Comparison of ENCODE assay signal across 18 cellular contexts in the genomic region with DNA sequence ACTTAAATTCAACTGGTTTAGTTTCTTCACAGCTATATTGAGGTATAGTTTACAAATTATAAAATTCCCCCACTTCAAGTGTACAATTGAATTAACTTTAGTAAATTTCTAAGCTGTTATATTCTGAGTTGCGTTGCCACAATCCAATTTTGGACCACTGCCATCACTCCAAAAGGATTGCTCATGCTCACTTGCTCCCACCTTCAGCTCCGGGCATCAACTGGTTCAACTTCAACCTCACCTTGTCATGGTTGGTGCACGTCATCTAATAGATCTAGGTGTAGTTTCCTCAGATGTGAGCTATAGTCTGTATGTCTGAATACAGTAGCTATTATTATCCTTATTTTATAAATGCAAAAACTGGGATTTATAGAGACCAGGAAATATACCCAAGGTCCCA.
A peak's percentile ranks its signal among the peaks of the same experiment; 100 is the strongest.
DNase-seq lines count a peak whose midpoint lies in the region; ATAC-seq, FAIRE-seq and TF ChIP-seq lines count a peak whose summit lies in the region.
"Had no signal": no experiment of that assay in that cellular context is flagged by ENCODE, and none has a peak within 500 bp of the region (broad histone marks: within the 10 kb centered on the region; RNA-seq: fewer than 3 reads in every experiment).

No MANE protein-coding gene starts in this region.

- H3K4me1 Mint-ChIP-seq in Calu3 (ENCODE audit: low read depth, unreplicated experiment), result no peaks in the 10 kb centered on the region
- H3K4me1 Mint-ChIP-seq: CD4-positive, alpha-beta memory T cell had no signal

- no peaks in the 10 kb centered on the region for H3K36me3 Mint-ChIP-seq in Calu3 (ENCODE audit: insufficient read depth, unreplicated experiment)
- H3K36me3 Mint-ChIP-seq: CD4-positive, alpha-beta memory T cell had no signal

- H3K4me3 ChIP-seq in osteoblast (ENCODE audit: insufficient read depth, low read length) (no peak overlapping the region), pancreas (no peak overlapping the region)

- WGBS in pancreas, 2 donors, result 81 to 84% methylated on average over 3 of the region's 3 CpGs

- no peaks in the 10 kb centered on the region for H3K79me2 ChIP-seq in osteoblast (ENCODE audit: insufficient read depth, low read length)

- CTCF ChIA-PET in Calu3 (lab: Charles Lee), result no interaction called here

- H3K9me3 Mint-ChIP-seq in Calu3 (ENCODE audit: low read depth, unreplicated experiment), result no peaks in the 10 kb centered on the region
- H3K9me3 Mint-ChIP-seq: H9 had no signal

- no peak for FAIRE-seq in pancreas (lab: Jason Lieb, UNC)
- FAIRE-seq: GM12892 had no signal

- H3K4me3 Mint-ChIP-seq in Calu3 (ENCODE audit: low read depth, unreplicated experiment), result no peak overlapping the region
- H3K4me3 Mint-ChIP-seq: CD4-positive, alpha-beta memory T cell; H9 had no signal

- H3K27ac Mint-ChIP-seq in Calu3 (ENCODE audit: unreplicated experiment), result no peak overlapping the region
- H3K27ac Mint-ChIP-seq: CD4-positive, alpha-beta memory T cell; H9 had no signal

- intact Hi-C loops in Calu3 (cut with micrococcal nuclease; ENCODE audit: unreplicated experiment) (no loop called here), pancreas (cut with DNase I) (no loop called here)

- H3K36me3 ChIP-seq in osteoblast (ENCODE audit: insufficient read depth, low read length) (no peaks in the 10 kb centered on the region), pancreas (no peaks in the 10 kb centered on the region)

- peaks cover 38% of the 10 kb centered on the region for H3K27me3 Mint-ChIP-seq in Calu3 (ENCODE audit: unreplicated experiment)
- H3K27me3 Mint-ChIP-seq: CD4-positive, alpha-beta memory T cell had no signal

- ATAC-seq in foreskin keratinocyte (peak; percentile 44), HG02571 (IDR thresholded peaks at IDR 0.05; ENCODE audit: unreplicated experiment) (no peak), pancreas (no peak), HG03280 (IDR thresholded peaks at IDR 0.05; ENCODE audit: unreplicated experiment) (no peak)

- peak overlapping the region; percentile 21 for H3K4me2 ChIP-seq in osteoblast (ENCODE audit: insufficient read depth, low read length)

- DNase-seq in NCI-H82 (lab: John Stamatoyannopoulos, UW) (peak; percentile 31), NCI-H82 treated with DMSO at 0.1 percent for 48 hours (lab: John Stamatoyannopoulos, UW; ENCODE audit: unreplicated experiment) (no peak), Calu3 (peak; percentile 19), foreskin keratinocyte (no peak), osteoblast (ENCODE audit: insufficient read length, low spot score, missing footprints) (no peak), pancreas (no peak)
- DNase-seq: ACHN; CD4-positive, alpha-beta memory T cell; DMS153; DMS79 treated with DMSO at 0.1 percent for 48 hours; GDM1; GOT3; H9 had no signal

- TF ChIP-seq CTCF in Calu3 (IDR thresholded peaks at IDR 0.05; ENCODE audit: unreplicated experiment) (no peak), foreskin keratinocyte (conservative IDR thresholded peaks at IDR 0.05) (no peak), osteoblast (IDR thresholded peaks at IDR 0.05; ENCODE audit: extremely low read depth, low read depth, low read length) (no peak), pancreas (IDR thresholded peaks at IDR 0.05) (no peak)

- BruUV-seq in Calu3 (replicated peaks; lab: Mats Ljungman, UMichigan), result no TSS peak

- no peak overlapping the region for H2AFZ ChIP-seq in osteoblast (ENCODE audit: low read length)

- H3K4me1 ChIP-seq in foreskin keratinocyte (no peaks in the 10 kb centered on the region), osteoblast (ENCODE audit: insufficient read depth, low read length) (no peaks in the 10 kb centered on the region), pancreas (no peaks in the 10 kb centered on the region)

- no peaks in the 10 kb centered on the region for H4K20me1 ChIP-seq in osteoblast (ENCODE audit: insufficient read depth, low read length)

- H3K9me3 ChIP-seq in osteoblast (ENCODE audit: low read depth, low read length), result no peaks in the 10 kb centered on the region
- no peaks in the 10 kb centered on the region for H3K9me3 ChIP-seq in pancreas

- H3K27me3 ChIP-seq in foreskin keratinocyte, result peaks cover 13% of the 10 kb centered on the region
- no peaks in the 10 kb centered on the region for H3K27me3 ChIP-seq in osteoblast (ENCODE audit: insufficient read depth, low read length)
- H3K27me3 ChIP-seq in pancreas, result no peaks in the 10 kb centered on the region

- no peak overlapping the region for H3K27ac ChIP-seq in foreskin keratinocyte
- no peak overlapping the region for H3K27ac ChIP-seq in osteoblast (ENCODE audit: low read depth, low read length)
- no peak overlapping the region for H3K27ac ChIP-seq in pancreas
- H3K27ac ChIP-seq: 22Rv1, C4-2B had no signal

Comparison
In these comparisons a context has a peak if more than half of its experiments do, and no peak if none do; other contexts are left out.
1. DNase-seq: peak in NCI-H82 (single experiment) and Calu3 (single experiment); none in NCI-H82 treated with DMSO at 0.1 percent for 48 hours (single experiment), foreskin keratinocyte (0 of 2), osteoblast (single experiment) and pancreas (0 of 6).